Comparison of ENCODE assay signal across 2 cellular contexts in genomic region chr16:65832269-65832668, GRCh38.
TF ChIP-seq lines count a peak whose summit lies in the region.

No MANE protein-coding gene starts in this region.

TF ChIP-seq in HepG2, 621 proteins besides CTCF, POLR2A, EP300 and RAD21:
- no peak for TF ChIP-seq AHDC1 (CRISPR knock-in tag; IDR thresholded peaks at IDR 0.05; ENCODE audit: borderline replicate concordance)
- no peak for TF ChIP-seq NFE2L1 (CRISPR knock-in tag; IDR thresholded peaks at IDR 0.05; ENCODE audit: borderline replicate concordance)
- TF ChIP-seq, protein P1, sequence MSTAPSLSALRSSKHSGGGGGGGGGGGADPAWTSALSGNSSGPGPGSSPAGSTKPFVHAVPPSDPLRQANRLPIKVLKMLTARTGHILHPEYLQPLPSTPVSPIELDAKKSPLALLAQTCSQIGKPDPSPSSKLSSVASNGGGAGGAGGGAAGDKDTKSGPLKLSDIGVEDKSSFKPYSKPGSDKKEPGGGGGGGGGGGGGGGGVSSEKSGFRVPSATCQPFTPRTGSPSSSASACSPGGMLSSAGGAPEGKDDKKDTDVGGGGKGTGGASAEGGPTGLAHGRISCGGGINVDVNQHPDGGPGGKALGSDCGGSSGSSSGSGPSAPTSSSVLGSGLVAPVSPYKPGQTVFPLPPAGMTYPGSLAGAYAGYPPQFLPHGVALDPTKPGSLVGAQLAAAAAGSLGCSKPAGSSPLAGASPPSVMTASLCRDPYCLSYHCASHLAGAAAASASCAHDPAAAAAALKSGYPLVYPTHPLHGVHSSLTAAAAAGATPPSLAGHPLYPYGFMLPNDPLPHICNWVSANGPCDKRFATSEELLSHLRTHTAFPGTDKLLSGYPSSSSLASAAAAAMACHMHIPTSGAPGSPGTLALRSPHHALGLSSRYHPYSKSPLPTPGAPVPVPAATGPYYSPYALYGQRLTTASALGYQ (CRISPR knock-in tag; IDR thresholded peaks at IDR 0.05): no peak
- TF ChIP-seq KMT2B (CRISPR knock-in tag; IDR thresholded peaks at IDR 0.05): no peak

TF ChIP-seq in K562, 482 proteins besides CTCF, POLR2A, EP300 and RAD21:
- TF ChIP-seq NFATC3 (IDR thresholded peaks at IDR 0.05) (no peak), PCBP2 (IDR thresholded peaks at IDR 0.05; ENCODE audit: low read depth, low read length, poor library complexity, severe bottlenecking) (no peak), DPF2 (IDR thresholded peaks at IDR 0.05) (no peak), CXXC5 (CRISPR knock-in tag; IDR thresholded peaks at IDR 0.05) (no peak), HDGF (IDR thresholded peaks at IDR 0.05) (no peak), ILF3 (IDR thresholded peaks at IDR 0.05; ENCODE audit: borderline replicate concordance) (no peak), ZFP36 (IDR thresholded peaks at IDR 0.05; ENCODE audit: low read depth, low read length, partially characterized antibody) (no peak)
